ENCODE assay signal across 1 cellular context in the genomic region with DNA sequence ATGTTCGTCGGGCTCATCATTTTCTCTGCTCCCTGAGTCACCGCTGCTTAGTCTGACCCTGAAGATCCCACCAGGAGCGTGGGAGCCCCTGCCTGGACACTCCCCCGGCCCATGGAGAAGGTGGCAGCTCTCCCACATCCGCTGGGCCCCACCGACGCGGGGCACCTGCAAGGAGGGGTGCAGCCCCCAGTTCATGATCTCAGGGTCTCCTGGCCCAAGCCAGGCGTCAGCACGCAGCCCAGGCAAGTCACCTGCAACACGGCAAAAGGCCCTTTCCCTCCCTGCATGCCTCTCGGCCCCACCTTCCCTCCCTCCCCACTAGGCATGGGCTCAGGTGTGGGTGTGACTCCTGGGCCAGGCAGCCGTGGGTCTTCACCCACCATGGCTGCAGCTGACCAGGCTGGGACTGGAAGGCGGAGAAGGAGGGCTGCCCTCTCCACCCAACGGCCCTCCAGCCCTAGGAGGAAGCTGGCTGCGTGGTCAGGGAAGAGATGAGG.
TF ChIP-seq lines count a peak whose summit lies in the region.

No MANE protein-coding gene starts in this region.

TF ChIP-seq in H1, 55 proteins besides CTCF, POLR2A, EP300 and RAD21:
- TF ChIP-seq BCL11A (IDR thresholded peaks at IDR 0.05; ENCODE audit: low read depth in 2 of 2, low read length in 2 of 2) = no peak
TF ChIP-seq in H1: peak in this region for 0.
